ENCODE assay signal across 7 cellular contexts in genomic region chrX:2708016-2708415, GRCh38. TPM values are rescaled to one million over a fixed set of nuclear protein-coding genes. Genes with fewer than 3 reads are reported as not detected.
A peak's percentile ranks its signal among the peaks of the same experiment; 100 is the strongest.
DNase-seq lines count a peak whose midpoint lies in the region; TF ChIP-seq lines count a peak whose summit lies in the region.

No MANE protein-coding gene starts in this region.

- intact Hi-C loops in uterus (cut with DNase I; ENCODE audit: low total_unique reads): no loop called here

- no peaks in the 10 kb centered on the region for H3K9me3 ChIP-seq in GM23248 (ENCODE audit: low read depth)
- no peaks in the 10 kb centered on the region for H3K9me3 ChIP-seq in esophagus (ENCODE audit: control insufficient read depth in 2 of 2, insufficient read depth in 1 of 2, low read depth in 1 of 2, low read length in 1 of 2)
- no peaks in the 10 kb centered on the region for H3K9me3 ChIP-seq in skeletal muscle tissue (ENCODE audit: control insufficient read depth in 3 of 3, low read length in 3 of 3)
- no peaks in the 10 kb centered on the region for H3K9me3 ChIP-seq in uterus

- H3K9ac ChIP-seq in GM23248 (peak overlapping the region; percentile 79), skeletal muscle tissue (ENCODE audit: low read depth in 1 of 3, low read length in 3 of 3) (peak overlapping the region in 2 of 3 donors; percentile 9 to 17)

- H3K27ac ChIP-seq in GM23248: peak overlapping the region; percentile 95
- H3K27ac ChIP-seq in esophagus (ENCODE audit: low read depth in 2 of 2, low read length in 1 of 2): peak overlapping the region; percentile 83 to 91
- H3K27ac ChIP-seq in skeletal muscle tissue (ENCODE audit: low read depth, low read length): peak overlapping the region; percentile 64
- no peak overlapping the region for H3K27ac ChIP-seq in uterus

- peaks cover 58% of the 10 kb centered on the region for H3F3A ChIP-seq in GM23248 (ENCODE audit: insufficient read depth)

- TF ChIP-seq CTCF in uterus (IDR thresholded peaks at IDR 0.05): no peak

- in situ Hi-C loops in GM23248 (cut with MboI): no loop called here

- H2AFZ ChIP-seq in GM23248: no peak overlapping the region

- H3K4me3 ChIP-seq in GM23248 (no peak overlapping the region; the same call in 1 of the 2 replicates), esophagus (ENCODE audit: low read depth in 1 of 2, low read length in 2 of 2) (no peak overlapping the region), skeletal muscle tissue (ENCODE audit: low read length in 3 of 3) (peak overlapping the region in 1 of 3 donors; percentile 33), uterus (no peak overlapping the region)

- H3K4me2 ChIP-seq in GM23248 (ENCODE audit: unreplicated experiment): peak overlapping the region; percentile 85

- H3K4me1 ChIP-seq in GM23248 (ENCODE audit: insufficient read depth) (peaks cover 62% of the 10 kb centered on the region), esophagus (ENCODE audit: control insufficient read depth in 2 of 2, insufficient read depth in 2 of 2, low read length in 1 of 2) (peaks cover 18 to 39% of the 10 kb centered on the region in 2 donors), skeletal muscle tissue (ENCODE audit: control insufficient read depth in 3 of 3, insufficient read depth in 3 of 3, low read length in 3 of 3) (peaks cover 67 to 70% (median 70%) of the 10 kb centered on the region in 3 donors), uterus (peaks cover 0 to 21% of the 10 kb centered on the region in 2 donors)

- no peaks in the 10 kb centered on the region for H3K9me2 ChIP-seq in GM23248 (ENCODE audit: insufficient read depth)

- peaks cover 94% of the 10 kb centered on the region for H3K79me2 ChIP-seq in GM23248 (ENCODE audit: insufficient read depth)

- 37 to 42% methylated on average over 6 of the region's 6 CpGs for WGBS in GM23248 (ENCODE audit: low coverage in 1 of 2, low lambda C conversion rate in 2 of 2, missing lambda C conversion rate in 2 of 2), 2 experiments
- 41 to 44% methylated on average over 6 of the region's 6 CpGs for WGBS in esophagus, 2 donors

- DNase-seq in GM23248: peak; percentile 39
- DNase-seq in hepatic stellate cell (ENCODE audit: low spot score): no peak
- no peak for DNase-seq in COLO829 (ENCODE audit: low spot score)
- DNase-seq in uterus: no peak

- H4K20me1 ChIP-seq in GM23248 (ENCODE audit: insufficient read depth): peaks cover 10% of the 10 kb centered on the region

- no peaks in the 10 kb centered on the region for H3K27me3 ChIP-seq in GM23248 (replicated peaks; ENCODE audit: insufficient read depth)
- H3K27me3 ChIP-seq in esophagus (ENCODE audit: control insufficient read depth in 1 of 2, insufficient read depth in 2 of 2, low read length in 2 of 2): no peaks in the 10 kb centered on the region
- H3K27me3 ChIP-seq in skeletal muscle tissue (ENCODE audit: control insufficient read depth in 3 of 3, insufficient read depth in 3 of 3, low read length in 3 of 3): no peaks in the 10 kb centered on the region
- H3K27me3 ChIP-seq in uterus: no peaks in the 10 kb centered on the region

- no peaks in the 10 kb centered on the region for H3K36me3 ChIP-seq in GM23248 (ENCODE audit: low read depth)
- H3K36me3 ChIP-seq in esophagus (ENCODE audit: control insufficient read depth in 2 of 2, insufficient read depth in 2 of 2, low read length in 1 of 2): peaks cover 5 to 6% of the 10 kb centered on the region in 2 donors
- peaks cover 12 to 17% (median 14%) of the 10 kb centered on the region in 3 donors for H3K36me3 ChIP-seq in skeletal muscle tissue (ENCODE audit: control insufficient read depth in 3 of 3, insufficient read depth in 3 of 3, low read length in 3 of 3)
- H3K36me3 ChIP-seq in uterus: no peaks in the 10 kb centered on the region

- 0 out of 2 replicates have a peak, but pooled peaks have one; percentile 12 for TF ChIP-seq POLR2A in Raji (IDR thresholded peaks at IDR 0.05; ENCODE audit: insufficient read depth, low read depth, low read length)
- TF ChIP-seq POLR2A in uterus (IDR thresholded peaks at IDR 0.05): no peak

RNA-seq across cellular contexts. Expression of gene CD99, which starts 16.9 kb away (rescaled TPM):
- 395 and 505 TPM in 2 replicates for total RNA-seq in GM23248 (2014; rRNA removed; shearing (Covaris generic))
- polyA plus RNA-seq in GM23248 (2016; fragmentation: Nextera tagmentation; extraction: Ambion mirVana) (975 and 1,003 TPM in 2 replicates), esophagus (100 to 1,000 TPM; 133 to 198 TPM)
- total RNA-seq in skeletal muscle tissue (122 TPM), uterus (100 to 1,000 TPM in 3 of 4 donors, 10 to 100 TPM in 1; 81.9 to 329 (median 202) TPM)

RNA-seq across cellular contexts. Expression of gene XG, which starts 43.8 kb away (rescaled TPM):
- total RNA-seq in GM23248 (2014; rRNA removed; shearing (Covaris generic)): 16.3 and 21.4 TPM in 2 replicates
- 47.8 and 48.4 TPM in 2 replicates for polyA plus RNA-seq in GM23248 (2016; fragmentation: Nextera tagmentation; extraction: Ambion mirVana)
- polyA plus RNA-seq in esophagus: 10 to 100 TPM; 10.0 to 12.6 TPM
- total RNA-seq in skeletal muscle tissue: 3.1 TPM
- under 1 TPM in 1 of 4 donors, not detected in 3; 0.76 TPM for total RNA-seq in uterus

Comparison
In these comparisons a context has a peak if more than half of its experiments do, and no peak if none do; other contexts are left out.
1. H3K27ac ChIP-seq: peak in GM23248 (single experiment), esophagus (2 of 2) and skeletal muscle tissue (single experiment); none in uterus (0 of 2).